ENCODE assay signal across 13 cellular contexts in genomic region chr17:13420294-13421277, GRCh38.
DNase-seq lines count a peak whose midpoint lies in the region; ATAC-seq, FAIRE-seq and TF ChIP-seq lines count a peak whose summit lies in the region.
"Had no signal": no experiment of that assay in that cellular context is flagged by ENCODE, and none has a peak within 500 bp of the region (broad histone marks: within the 10 kb centered on the region; RNA-seq: fewer than 3 reads in every experiment).

No MANE protein-coding gene starts in this region.

- in situ Hi-C loops in HepG2 (cut with HindIII; ENCODE audit: extremely low pct_ligation_motif_present, low pct_unique_long_range_greater_than_20kb) = no loop called here

- no peaks in the 10 kb centered on the region for H3K36me3 ChIP-seq in astrocyte (ENCODE audit: insufficient read depth, low read length)
- no peaks in the 10 kb centered on the region for H3K36me3 ChIP-seq in HepG2 (replicated peaks in 1 of 2; ENCODE audit: control insufficient read depth in 1 of 2, insufficient read depth in 2 of 2, low read length in 2 of 2)
- H3K36me3 ChIP-seq in kidney (ENCODE audit: control insufficient read depth in 1 of 2, insufficient read depth in 2 of 2, low read length in 2 of 2) = no peaks in the 10 kb centered on the region

- WGBS in HepG2 (ENCODE audit: low lambda C conversion rate) = 58% methylated on average over 4 of the region's 4 CpGs

- TF ChIP-seq EP300 in HepG2 (IDR thresholded peaks at IDR 0.05; ENCODE audit: low read depth in 2 of 2, low read length in 2 of 2) (peak; percentile 92 to 93), HepG2 (CRISPR knock-in tag; IDR thresholded peaks at IDR 0.05; ENCODE audit: borderline replicate concordance) (peak; percentile 86)

- intact Hi-C loops in HepG2 (cut with micrococcal nuclease; ENCODE audit: unreplicated experiment) (no loop called here), kidney (cut with DNase I) (no loop called here)

- TF ChIP-seq RAD21 in HepG2 (CRISPR knock-in tag; IDR thresholded peaks at IDR 0.05) = no peak

- no peaks in the 10 kb centered on the region for H3K27me3 Mint-ChIP-seq in astrocyte (ENCODE audit: low read depth, unreplicated experiment)
- no peaks in the 10 kb centered on the region for H3K27me3 Mint-ChIP-seq in osteocyte (ENCODE audit: unreplicated experiment)

- H2AFZ ChIP-seq in astrocyte (ENCODE audit: low read depth, low read length) (no peak overlapping the region), HepG2 (ENCODE audit: low read length) (no peak overlapping the region)

- H3K9me3 Mint-ChIP-seq in astrocyte (ENCODE audit: unreplicated experiment) (no peaks in the 10 kb centered on the region), osteocyte (ENCODE audit: unreplicated experiment) (peaks cover 5% of the 10 kb centered on the region)

- H3K4me3 Mint-ChIP-seq in astrocyte (ENCODE audit: unreplicated experiment) (peak overlapping the region; percentile 28), osteocyte (ENCODE audit: unreplicated experiment) (no peak overlapping the region)

- TF ChIP-seq POLR2A in HepG2 (IDR thresholded peaks at IDR 0.05; ENCODE audit: insufficient read depth in 1 of 2, low read depth in 2 of 2, low read length in 2 of 2) = no peak

- DNase-seq in AG20443 (ENCODE audit: low spot score) (peak; percentile 29), M059J (ENCODE audit: low read depth) (peak; percentile 70), astrocyte (ENCODE audit: low read depth) (peak; percentile 78), HepG2 (ENCODE audit: low spot score) (peak; percentile 86), amygdala (lab: John Stamatoyannopoulos, UW) (no peak), kidney (no peak), osteocyte (ENCODE audit: extremely low spot score, unreplicated experiment) (no peak)
- DNase-seq in stimulated activated CD4-positive, alpha-beta T cell treated with anti-CD3 and anti-CD28 coated beads, Interleukin-2, amount 100 ng/mL, for 24 hours = no peak
- DNase-seq: activated CD4-positive, CD25-positive, alpha-beta regulatory T cell treated with anti-CD3 and anti-CD28 coated beads, Interleukin-2, amount 50 U/mL, for 72 hours; activated gamma-delta T cell treated with Interleukin-2 at 50 U/mL for 16 hours; effector memory CD4-positive, alpha-beta T cell; MM.1S had no signal

- H3K27me3 ChIP-seq in astrocyte (ENCODE audit: insufficient read depth, low read length) = no peaks in the 10 kb centered on the region
- H3K27me3 ChIP-seq in HepG2 (ENCODE audit: control insufficient read depth in 1 of 2, insufficient read depth in 2 of 2, low read length in 2 of 2) = no peaks in the 10 kb centered on the region

- no peak overlapping the region for H3K27ac Mint-ChIP-seq in astrocyte (ENCODE audit: unreplicated experiment)
- H3K27ac Mint-ChIP-seq in osteocyte (ENCODE audit: unreplicated experiment) = no peak overlapping the region

- CTCF ChIA-PET in HepG2 (lab: Yijun Ruan, JAX; ENCODE audit: low intra/inter-chr PET ratio, low total read pairs) = no interaction called here

- H3K9ac ChIP-seq in astrocyte (ENCODE audit: low read length) (no peak overlapping the region), HepG2 (ENCODE audit: insufficient read depth, low read depth, low read length) (0 out of 2 replicates have a peak overlapping the region, but pooled peaks have one; percentile 10), kidney (ENCODE audit: low read length in 2 of 2) (no peak overlapping the region)

- H3K36me3 Mint-ChIP-seq in astrocyte (ENCODE audit: low read depth, unreplicated experiment) = no peaks in the 10 kb centered on the region
- H3K36me3 Mint-ChIP-seq in osteocyte (ENCODE audit: unreplicated experiment) = no peaks in the 10 kb centered on the region

- ATAC-seq in HepG2 = peak; percentile 87

- H4K20me1 ChIP-seq in astrocyte (ENCODE audit: insufficient read depth, low read length) (no peaks in the 10 kb centered on the region), HepG2 (ENCODE audit: insufficient read depth, low read length) (no peaks in the 10 kb centered on the region)

- H3K4me3 ChIP-seq in astrocyte (ENCODE audit: insufficient read depth, low read depth, low read length) = no peak overlapping the region
- H3K4me3 ChIP-seq in HepG2 (replicated peaks in 1 of 3; ENCODE audit: insufficient read depth in 1 of 3, low read depth in 2 of 3, low read length in 3 of 3) = no peak overlapping the region
- no peak overlapping the region for H3K4me3 ChIP-seq in kidney (ENCODE audit: low read length in 2 of 2)

- peak overlapping the region; percentile 3 for H3K4me2 ChIP-seq in astrocyte (ENCODE audit: low read length)
- H3K4me2 ChIP-seq in HepG2 (ENCODE audit: low read depth, low read length) = no peak overlapping the region

- H3K4me1 ChIP-seq in astrocyte (ENCODE audit: insufficient read depth, low read length) = peaks cover 23% of the 10 kb centered on the region
- peaks cover 68% of the 10 kb centered on the region for H3K4me1 ChIP-seq in HepG2 (ENCODE audit: insufficient read depth, low read length)
- no peaks in the 10 kb centered on the region for H3K4me1 ChIP-seq in kidney (ENCODE audit: control insufficient read depth in 1 of 2, insufficient read depth in 1 of 2, low read depth in 1 of 2, low read length in 2 of 2)

- no TSS peak for BruUV-seq in HepG2 (replicated peaks; lab: Mats Ljungman, UMichigan)

- FAIRE-seq in astrocyte (lab: Jason Lieb, UNC) = peak; percentile 83
- FAIRE-seq in HepG2 (lab: Jason Lieb, UNC) = no peak
- no peak for FAIRE-seq in kidney (lab: Jason Lieb, UNC)
- FAIRE-seq: GM18507 had no signal

- peaks cover 20% of the 10 kb centered on the region for H3K4me1 Mint-ChIP-seq in astrocyte (ENCODE audit: low read depth, unreplicated experiment)
- H3K4me1 Mint-ChIP-seq in osteocyte (ENCODE audit: unreplicated experiment) = peaks cover 7% of the 10 kb centered on the region

- no peaks in the 10 kb centered on the region for H3K79me2 ChIP-seq in astrocyte (ENCODE audit: insufficient read depth, low read length)
- no peaks in the 10 kb centered on the region for H3K79me2 ChIP-seq in HepG2 (ENCODE audit: insufficient read depth, low read length)

- TF ChIP-seq CTCF in astrocyte (IDR thresholded peaks at IDR 0.05; ENCODE audit: insufficient read depth, low read depth, low read length) = no peak
- no peak for TF ChIP-seq CTCF in HepG2 (CRISPR knock-in tag; IDR thresholded peaks at IDR 0.05)
- no peak for TF ChIP-seq CTCF in kidney (IDR thresholded peaks at IDR 0.05; ENCODE audit: borderline replicate concordance, extremely low read depth, insufficient read depth)
- no peak for TF ChIP-seq CTCF in osteocyte (IDR thresholded peaks at IDR 0.05)

- H3K9me3 ChIP-seq in astrocyte (ENCODE audit: insufficient read depth, low read depth, low read length) (no peaks in the 10 kb centered on the region), HepG2 (ENCODE audit: low read length) (no peaks in the 10 kb centered on the region), kidney (ENCODE audit: control insufficient read depth in 1 of 2, low read length in 2 of 2) (no peaks in the 10 kb centered on the region)

- POLR2A ChIA-PET in HepG2 (lab: Yijun Ruan, JAX) = interaction anchor here (1.4 to 4.2 kb wide), 2 partner anchors 17 to 18 kb away, joined by 6 to 17 read pairs; no protein-coding TSS in a partner anchor

- no peak overlapping the region for H3K27ac ChIP-seq in astrocyte (ENCODE audit: low read depth, low read length)
- peak overlapping the region; percentile 46 for H3K27ac ChIP-seq in HepG2 (ENCODE audit: extremely low read length, insufficient read depth, low read length)
- H3K27ac ChIP-seq in kidney (ENCODE audit: low read depth in 2 of 2, low read length in 2 of 2) = no peak overlapping the region

TF ChIP-seq in HepG2, 621 proteins besides CTCF, POLR2A, EP300 and RAD21 (continues in another document):
- TF ChIP-seq ZMAT5 (CRISPR knock-in tag; IDR thresholded peaks at IDR 0.05; ENCODE audit: borderline replicate concordance, low read depth) (no peak), THAP8 (CRISPR knock-in tag; IDR thresholded peaks at IDR 0.05; ENCODE audit: borderline replicate concordance) (no peak), KDM4B (CRISPR knock-in tag; IDR thresholded peaks at IDR 0.05) (peak; percentile 79; the same call in 1 of the 2 replicates), THAP9 (CRISPR knock-in tag; IDR thresholded peaks at IDR 0.05; ENCODE audit: borderline replicate concordance) (no peak)

Comparison
In these comparisons a context has a peak if more than half of its experiments do, and no peak if none do; other contexts are left out.
1. DNase-seq: peak in AG20443 (single experiment), M059J (single experiment), astrocyte (single experiment) and HepG2 (single experiment); none in amygdala (0 of 56), kidney (single experiment), stimulated activated CD4-positive, alpha-beta T cell treated with anti-CD3 and anti-CD28 coated beads, Interleukin-2, amount 100 ng/mL, for 24 hours (0 of 2) and osteocyte (single experiment).